In the genomic region with DNA sequence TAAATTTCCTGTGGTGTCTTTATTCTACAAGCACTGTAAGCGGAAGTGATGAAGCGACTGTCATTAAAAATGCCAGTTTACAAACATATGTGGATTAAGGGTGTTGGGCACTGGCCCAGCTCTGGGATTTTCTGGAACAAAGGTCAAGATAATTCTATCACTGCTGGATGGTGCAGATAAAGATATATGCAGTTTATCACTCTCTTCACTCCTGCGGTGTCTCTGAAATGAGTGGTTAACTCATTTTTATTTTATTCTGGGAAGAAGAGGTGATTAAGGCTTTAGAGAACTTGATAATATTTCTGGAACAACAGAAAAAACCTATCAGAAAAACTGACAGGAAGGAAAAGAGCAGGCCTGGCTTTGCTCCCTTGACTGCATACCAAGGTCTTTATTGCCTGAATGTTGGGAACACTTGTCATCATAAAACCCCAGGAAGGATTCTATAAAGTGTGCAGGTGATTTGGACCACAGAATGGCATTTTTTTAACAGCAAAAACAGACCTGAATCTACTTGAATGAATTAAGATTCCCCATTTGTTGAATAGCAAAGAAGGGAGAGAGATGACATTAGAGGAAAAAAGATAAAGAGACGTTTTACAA, we compare ENCODE assay signal across 1 cellular context.
TF ChIP-seq lines count a peak whose summit lies in the region.

No MANE protein-coding gene starts in this region.

TF ChIP-seq in K562, 482 proteins besides CTCF, POLR2A, EP300 and RAD21 (continued from another document):
- TF ChIP-seq, protein P1, sequence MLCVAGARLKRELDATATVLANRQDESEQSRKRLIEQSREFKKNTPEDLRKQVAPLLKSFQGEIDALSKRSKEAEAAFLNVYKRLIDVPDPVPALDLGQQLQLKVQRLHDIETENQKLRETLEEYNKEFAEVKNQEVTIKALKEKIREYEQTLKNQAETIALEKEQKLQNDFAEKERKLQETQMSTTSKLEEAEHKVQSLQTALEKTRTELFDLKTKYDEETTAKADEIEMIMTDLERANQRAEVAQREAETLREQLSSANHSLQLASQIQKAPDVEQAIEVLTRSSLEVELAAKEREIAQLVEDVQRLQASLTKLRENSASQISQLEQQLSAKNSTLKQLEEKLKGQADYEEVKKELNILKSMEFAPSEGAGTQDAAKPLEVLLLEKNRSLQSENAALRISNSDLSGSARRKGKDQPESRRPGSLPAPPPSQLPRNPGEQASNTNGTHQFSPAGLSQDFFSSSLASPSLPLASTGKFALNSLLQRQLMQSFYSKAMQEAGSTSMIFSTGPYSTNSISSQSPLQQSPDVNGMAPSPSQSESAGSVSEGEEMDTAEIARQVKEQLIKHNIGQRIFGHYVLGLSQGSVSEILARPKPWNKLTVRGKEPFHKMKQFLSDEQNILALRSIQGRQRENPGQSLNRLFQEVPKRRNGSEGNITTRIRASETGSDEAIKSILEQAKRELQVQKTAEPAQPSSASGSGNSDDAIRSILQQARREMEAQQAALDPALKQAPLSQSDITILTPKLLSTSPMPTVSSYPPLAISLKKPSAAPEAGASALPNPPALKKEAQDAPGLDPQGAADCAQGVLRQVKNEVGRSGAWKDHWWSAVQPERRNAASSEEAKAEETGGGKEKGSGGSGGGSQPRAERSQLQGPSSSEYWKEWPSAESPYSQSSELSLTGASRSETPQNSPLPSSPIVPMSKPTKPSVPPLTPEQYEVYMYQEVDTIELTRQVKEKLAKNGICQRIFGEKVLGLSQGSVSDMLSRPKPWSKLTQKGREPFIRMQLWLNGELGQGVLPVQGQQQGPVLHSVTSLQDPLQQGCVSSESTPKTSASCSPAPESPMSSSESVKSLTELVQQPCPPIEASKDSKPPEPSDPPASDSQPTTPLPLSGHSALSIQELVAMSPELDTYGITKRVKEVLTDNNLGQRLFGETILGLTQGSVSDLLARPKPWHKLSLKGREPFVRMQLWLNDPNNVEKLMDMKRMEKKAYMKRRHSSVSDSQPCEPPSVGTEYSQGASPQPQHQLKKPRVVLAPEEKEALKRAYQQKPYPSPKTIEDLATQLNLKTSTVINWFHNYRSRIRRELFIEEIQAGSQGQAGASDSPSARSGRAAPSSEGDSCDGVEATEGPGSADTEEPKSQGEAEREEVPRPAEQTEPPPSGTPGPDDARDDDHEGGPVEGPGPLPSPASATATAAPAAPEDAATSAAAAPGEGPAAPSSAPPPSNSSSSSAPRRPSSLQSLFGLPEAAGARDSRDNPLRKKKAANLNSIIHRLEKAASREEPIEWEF (CRISPR knock-in tag; IDR thresholded peaks at IDR 0.05): no peak
- no peak for TF ChIP-seq HSF4 (CRISPR knock-in tag; IDR thresholded peaks at IDR 0.05; ENCODE audit: borderline replicate concordance)
- no peak for TF ChIP-seq POU5F1 (IDR thresholded peaks at IDR 0.05; ENCODE audit: borderline replicate concordance, low read depth, low read length, partially characterized antibody)
- TF ChIP-seq CHD4 (IDR thresholded peaks at IDR 0.05; ENCODE audit: insufficient read depth, insufficient replicate concordance, low read depth, low read length, poor library complexity, severe bottlenecking): no peak
- TF ChIP-seq CBX3 (IDR thresholded peaks at IDR 0.05; ENCODE audit: borderline replicate concordance in 1 of 2, low read length in 2 of 2): no peak
- TF ChIP-seq NCOA6 (IDR thresholded peaks at IDR 0.05): no peak
- TF ChIP-seq, protein P2, sequence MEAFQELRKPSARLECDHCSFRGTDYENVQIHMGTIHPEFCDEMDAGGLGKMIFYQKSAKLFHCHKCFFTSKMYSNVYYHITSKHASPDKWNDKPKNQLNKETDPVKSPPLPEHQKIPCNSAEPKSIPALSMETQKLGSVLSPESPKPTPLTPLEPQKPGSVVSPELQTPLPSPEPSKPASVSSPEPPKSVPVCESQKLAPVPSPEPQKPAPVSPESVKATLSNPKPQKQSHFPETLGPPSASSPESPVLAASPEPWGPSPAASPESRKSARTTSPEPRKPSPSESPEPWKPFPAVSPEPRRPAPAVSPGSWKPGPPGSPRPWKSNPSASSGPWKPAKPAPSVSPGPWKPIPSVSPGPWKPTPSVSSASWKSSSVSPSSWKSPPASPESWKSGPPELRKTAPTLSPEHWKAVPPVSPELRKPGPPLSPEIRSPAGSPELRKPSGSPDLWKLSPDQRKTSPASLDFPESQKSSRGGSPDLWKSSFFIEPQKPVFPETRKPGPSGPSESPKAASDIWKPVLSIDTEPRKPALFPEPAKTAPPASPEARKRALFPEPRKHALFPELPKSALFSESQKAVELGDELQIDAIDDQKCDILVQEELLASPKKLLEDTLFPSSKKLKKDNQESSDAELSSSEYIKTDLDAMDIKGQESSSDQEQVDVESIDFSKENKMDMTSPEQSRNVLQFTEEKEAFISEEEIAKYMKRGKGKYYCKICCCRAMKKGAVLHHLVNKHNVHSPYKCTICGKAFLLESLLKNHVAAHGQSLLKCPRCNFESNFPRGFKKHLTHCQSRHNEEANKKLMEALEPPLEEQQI (IDR thresholded peaks at IDR 0.05): no peak
TF ChIP-seq in K562: peak in this region for 20.
